In genomic region chr4:2241003-2241402, GRCh38 we compare ENCODE assay signal across 8 cellular contexts. TPM values are rescaled to one million over a fixed set of nuclear protein-coding genes. Genes with fewer than 3 reads are reported as not detected.
A peak's percentile ranks its signal among the peaks of the same experiment; 100 is the strongest.
DNase-seq lines count a peak whose midpoint lies in the region; ATAC-seq and TF ChIP-seq lines count a peak whose summit lies in the region.

No MANE protein-coding gene starts in this region.

- no peak for ATAC-seq in natural killer cell treated with Interleukin-12 subunit alpha and Interleukin-12 subunit beta and Interleukin-15 and Interleukin-18, amount 100 ng/mL, for 72 hours
- ATAC-seq in HG03108 (IDR thresholded peaks at IDR 0.05; ENCODE audit: unreplicated experiment), result no peak
- no peak for ATAC-seq in GM18867 (IDR thresholded peaks at IDR 0.05; ENCODE audit: unreplicated experiment)
- ATAC-seq in GM18868 (IDR thresholded peaks at IDR 0.05; ENCODE audit: unreplicated experiment), result no peak

- H3K27me3 ChIP-seq in BLaER1 (no peaks in the 10 kb centered on the region), colonic mucosa (no peaks in the 10 kb centered on the region)

- peak overlapping the region; percentile 92 for H3K9ac ChIP-seq in BLaER1
- H3K9ac ChIP-seq in colonic mucosa (ENCODE audit: low read depth in 2 of 2, low read length in 2 of 2), result peak overlapping the region; percentile 82

- H3K9me3 ChIP-seq in BLaER1, result no peaks in the 10 kb centered on the region
- no peaks in the 10 kb centered on the region for H3K9me3 ChIP-seq in colonic mucosa

- peak overlapping the region; percentile 75 to 81 for H3K27ac Mint-ChIP-seq in natural killer cell treated with Interleukin-12 subunit alpha and Interleukin-12 subunit beta and Interleukin-15 and Interleukin-18, amount 100 ng/mL, for 72 hours

- H3K9me3 Mint-ChIP-seq in natural killer cell treated with Interleukin-12 subunit alpha and Interleukin-12 subunit beta and Interleukin-15 and Interleukin-18, amount 100 ng/mL, for 72 hours, result no peaks in the 10 kb centered on the region

- peaks cover 21% of the 10 kb centered on the region for H3K36me3 Mint-ChIP-seq in natural killer cell treated with Interleukin-12 subunit alpha and Interleukin-12 subunit beta and Interleukin-15 and Interleukin-18, amount 100 ng/mL, for 72 hours

- H3K4me1 Mint-ChIP-seq in natural killer cell treated with Interleukin-12 subunit alpha and Interleukin-12 subunit beta and Interleukin-15 and Interleukin-18, amount 100 ng/mL, for 72 hours (ENCODE audit: low read depth in 2 of 2), result peaks cover 43 to 59% of the 10 kb centered on the region in 2 donors

- peak overlapping the region; percentile 96 for H3K4me3 ChIP-seq in BLaER1
- peak overlapping the region; percentile 83 for H3K4me3 ChIP-seq in LNCaP clone FGC (ENCODE audit: low read depth, low read length)
- H3K4me3 ChIP-seq in colonic mucosa, result peak overlapping the region; percentile 56

- intact Hi-C loops in colonic mucosa (cut with DNase I), result no loop called here

- DNase-seq in LNCaP clone FGC (ENCODE audit: low read depth) (no peak), colonic mucosa (no peak)
- DNase-seq in natural killer cell treated with Interleukin-12 subunit alpha and Interleukin-12 subunit beta and Interleukin-15 and Interleukin-18, amount 100 ng/mL, for 72 hours (ENCODE audit: low spot score), result no peak
- DNase-seq in effector CD8-positive, alpha-beta T cell (lab: John Stamatoyannopoulos, UW), result no peak

- TF ChIP-seq CTCF in LNCaP clone FGC (IDR thresholded peaks at IDR 0.05; ENCODE audit: control insufficient read depth, extremely low read depth, insufficient read depth), result no peak
- TF ChIP-seq CTCF in colonic mucosa (IDR thresholded peaks at IDR 0.05), result no peak

- no peaks in the 10 kb centered on the region for H3K27me3 Mint-ChIP-seq in natural killer cell treated with Interleukin-12 subunit alpha and Interleukin-12 subunit beta and Interleukin-15 and Interleukin-18, amount 100 ng/mL, for 72 hours

- peak overlapping the region; percentile 88 for H3K4me3 Mint-ChIP-seq in natural killer cell treated with Interleukin-12 subunit alpha and Interleukin-12 subunit beta and Interleukin-15 and Interleukin-18, amount 100 ng/mL, for 72 hours

- H3K36me3 ChIP-seq in BLaER1 (peaks cover 19% of the 10 kb centered on the region; the same call in 1 of the 2 replicates), colonic mucosa (no peaks in the 10 kb centered on the region)

- peak overlapping the region; percentile 87 for H3K4me2 ChIP-seq in BLaER1

- H3K4me1 ChIP-seq in BLaER1 (peaks cover 74% of the 10 kb centered on the region), colonic mucosa (peaks cover 17% of the 10 kb centered on the region)

- H3K27ac ChIP-seq in BLaER1 (peak overlapping the region; percentile 82), colonic mucosa (peak overlapping the region; percentile 60)

- peaks cover 58% of the 10 kb centered on the region for H4K20me1 ChIP-seq in BLaER1

RNA-seq across cellular contexts. Expression of gene HAUS3, which starts 0.9 kb away (rescaled TPM):
- total RNA-seq in colonic mucosa, result 10 to 100 TPM in 1 of 2 donors, 1 to 10 TPM in 1; 9.1 to 13.0 TPM
- total RNA-seq in natural killer cell treated with Interleukin-12 subunit alpha and Interleukin-12 subunit beta and Interleukin-15 and Interleukin-18, amount 100 ng/mL, for 72 hours, result 10 to 100 TPM; 17.6 to 30.0 TPM

RNA-seq across cellular contexts. Expression of gene POLN, which starts 0.9 kb away (rescaled TPM):
- total RNA-seq in colonic mucosa, result 1 to 10 TPM; 1.6 to 2.8 TPM
- total RNA-seq in natural killer cell treated with Interleukin-12 subunit alpha and Interleukin-12 subunit beta and Interleukin-15 and Interleukin-18, amount 100 ng/mL, for 72 hours, result 1 to 10 TPM; 3.8 to 6.1 TPM

RNA-seq across cellular contexts. Expression of gene MXD4, which starts 20.9 kb away (rescaled TPM):
- 10 to 100 TPM; 36.7 to 43.3 TPM for total RNA-seq in colonic mucosa
- 10 to 100 TPM; 13.9 to 14.5 TPM for total RNA-seq in natural killer cell treated with Interleukin-12 subunit alpha and Interleukin-12 subunit beta and Interleukin-15 and Interleukin-18, amount 100 ng/mL, for 72 hours
